In genomic region chr7:98266840-98267239, GRCh38 we compare ENCODE assay signal across 11 cellular contexts. TPM values are rescaled to one million over a fixed set of nuclear protein-coding genes. Genes with fewer than 3 reads are reported as not detected.
A peak's percentile ranks its signal among the peaks of the same experiment; 100 is the strongest.
DNase-seq lines count a peak whose midpoint lies in the region; ATAC-seq and TF ChIP-seq lines count a peak whose summit lies in the region.
"Had no signal": no experiment of that assay in that cellular context is flagged by ENCODE, and none has a peak within 500 bp of the region (broad histone marks: within the 10 kb centered on the region; RNA-seq: fewer than 3 reads in every experiment).

No MANE protein-coding gene starts in this region.

- peak; percentile 52 for TF ChIP-seq CTCF in choroid plexus epithelial cell (conservative IDR thresholded peaks at IDR 0.05; ENCODE audit: low read depth, low read length)

- DNase-seq in CD1c-positive myeloid dendritic cell (ENCODE audit: extremely low spot score) = peak; percentile 37
- peak; percentile 59 for DNase-seq in LHCN-M2 (ENCODE audit: low read depth)
- peak; percentile 45 for DNase-seq in choroid plexus epithelial cell (ENCODE audit: low read depth)
- no peak for DNase-seq in naive thymus-derived CD8-positive, alpha-beta T cell
- DNase-seq: anterior cingulate cortex, NCI-H187 treated with DMSO at 0.1 percent for 48 hours had no signal

- H3K27me3 Mint-ChIP-seq in naive thymus-derived CD8-positive, alpha-beta T cell = no peaks in the 10 kb centered on the region

- peak; percentile 47 to 53 for ATAC-seq in naive thymus-derived CD8-positive, alpha-beta T cell
- ATAC-seq in GM19035 (IDR thresholded peaks at IDR 0.05; ENCODE audit: unreplicated experiment) = no peak
- ATAC-seq in GM21717 (IDR thresholded peaks at IDR 0.05; ENCODE audit: unreplicated experiment) = no peak
- no peak for ATAC-seq in GM19328 (IDR thresholded peaks at IDR 0.05; ENCODE audit: unreplicated experiment)
- ATAC-seq in HG02884 (IDR thresholded peaks at IDR 0.05; ENCODE audit: unreplicated experiment) = no peak
- ATAC-seq: WTC11 had no signal

- no peak overlapping the region for H3K4me3 ChIP-seq in choroid plexus epithelial cell (ENCODE audit: low read depth, low read length)

- H3K36me3 Mint-ChIP-seq in naive thymus-derived CD8-positive, alpha-beta T cell = peaks cover 0 to 21% (median 3%) of the 10 kb centered on the region in 3 donors
- H3K36me3 Mint-ChIP-seq: WTC11 had no signal

- peaks cover 3 to 11% (median 7%) of the 10 kb centered on the region in 4 donors for H3K4me1 Mint-ChIP-seq in naive thymus-derived CD8-positive, alpha-beta T cell

- POLR2A ChIA-PET in naive thymus-derived CD8-positive, alpha-beta T cell (lab: Charles Lee) = interaction anchor here (0.7 to 3.0 kb wide), 3 partner anchors 13 to 16 kb away, joined by 3 to 15 read pairs (median 6); no protein-coding TSS in a partner anchor

- H3K4me3 Mint-ChIP-seq in naive thymus-derived CD8-positive, alpha-beta T cell = no peak overlapping the region
- H3K4me3 Mint-ChIP-seq: WTC11 had no signal

- H3K27ac Mint-ChIP-seq in naive thymus-derived CD8-positive, alpha-beta T cell = peak overlapping the region in 3 of 10 donors; percentile 52 to 82 (median 55)
- H3K27ac Mint-ChIP-seq: WTC11 had no signal

- no peaks in the 10 kb centered on the region for H3K9me3 Mint-ChIP-seq in naive thymus-derived CD8-positive, alpha-beta T cell

RNA-seq across cellular contexts. Expression of gene BRI3, which starts 14.6 kb away (rescaled TPM):
- total RNA-seq in LHCN-M2 (2014; rRNA removed) = 49.6 and 67.6 TPM in 2 replicates
- 752 TPM for polyA plus RNA-seq in LHCN-M2 (2012)
- 10 to 100 TPM; 77.1 to 86.2 TPM for total RNA-seq in naive thymus-derived CD8-positive, alpha-beta T cell
- 10 to 100 TPM; 15.1 to 18.8 (median 15.8) TPM for polyA plus RNA-seq in naive thymus-derived CD8-positive, alpha-beta T cell

RNA-seq across cellular contexts. Expression of gene TECPR1, which starts 14.8 kb away (rescaled TPM):
- 36.5 and 61.1 TPM in 2 replicates for total RNA-seq in LHCN-M2 (2014; rRNA removed)
- polyA plus RNA-seq in LHCN-M2 (2012) = 22.5 TPM
- total RNA-seq in naive thymus-derived CD8-positive, alpha-beta T cell = 100 to 1,000 TPM; 174 to 181 TPM
- polyA plus RNA-seq in naive thymus-derived CD8-positive, alpha-beta T cell = 10 to 100 TPM; 18.5 to 40.2 (median 26.1) TPM

RNA-seq across cellular contexts. Expression of gene BHLHA15, which starts 55.6 kb away (rescaled TPM):
- total RNA-seq in LHCN-M2 (2014; rRNA removed) = 0.45 TPM in 1 of 2 replicates, not detected in the other
- 0.15 TPM for polyA plus RNA-seq in LHCN-M2 (2012)
- not detected for total RNA-seq in naive thymus-derived CD8-positive, alpha-beta T cell
- polyA plus RNA-seq in naive thymus-derived CD8-positive, alpha-beta T cell = under 1 TPM in 1 of 3 donors, not detected in 2; 0.47 TPM

Comparison
In these comparisons a context has a peak if more than half of its experiments do, and no peak if none do; other contexts are left out.
1. DNase-seq: peak in CD1c-positive myeloid dendritic cell (single experiment), LHCN-M2 (single experiment) and choroid plexus epithelial cell (single experiment); none in naive thymus-derived CD8-positive, alpha-beta T cell (0 of 10).
2. ATAC-seq: peak in naive thymus-derived CD8-positive, alpha-beta T cell (2 of 2); none in GM19035 (single experiment), GM21717 (single experiment), GM19328 (single experiment) and HG02884 (single experiment).